Comparison of ENCODE assay signal across 16 cellular contexts in genomic region chr6:21082091-21082490, GRCh38.
DNase-seq lines count a peak whose midpoint lies in the region; ATAC-seq and FAIRE-seq lines count a peak whose summit lies in the region.
"Had no signal": no experiment of that assay in that cellular context is flagged by ENCODE, and none has a peak within 500 bp of the region (broad histone marks: within the 10 kb centered on the region; RNA-seq: fewer than 3 reads in every experiment).

No MANE protein-coding gene starts in this region.

- FAIRE-seq in small intestine (lab: Jason Lieb, UNC): peak; percentile 19
- FAIRE-seq: GM12892, H54 had no signal

- H3K27ac ChIP-seq in small intestine (ENCODE audit: low read depth in 1 of 2, low read length in 1 of 2): no peak overlapping the region
- H3K27ac ChIP-seq: BLaER1 had no signal

- peak; percentile 82 for ATAC-seq in left colon
- ATAC-seq: GM23338 had no signal

- no peak overlapping the region for H3K4me3 ChIP-seq in small intestine (ENCODE audit: low read depth in 1 of 2, low read length in 2 of 2)
- H3K4me3 ChIP-seq: BLaER1, GM23338 had no signal

- no peaks in the 10 kb centered on the region for H3K36me3 ChIP-seq in small intestine (ENCODE audit: control insufficient read depth in 2 of 2, insufficient read depth in 2 of 2, low read length in 2 of 2)

- intact Hi-C loops in left colon (cut with DNase I, micrococcal nuclease): no loop called here

- no peaks in the 10 kb centered on the region for H3K4me1 ChIP-seq in small intestine (ENCODE audit: control insufficient read depth in 2 of 2, insufficient read depth in 1 of 2, low read depth in 1 of 2, low read length in 1 of 2)
- H3K4me1 ChIP-seq: BLaER1 had no signal

- in situ Hi-C loops in SK-MEL-5 (cut with HindIII; ENCODE audit: low pct_unique_long_range_greater_than_20kb, low sequenced_read_pairs): no loop called here

- H3K27me3 ChIP-seq in small intestine (ENCODE audit: control insufficient read depth in 2 of 2, insufficient read depth in 2 of 2, low read length in 2 of 2): no peaks in the 10 kb centered on the region
- H3K27me3 ChIP-seq: BLaER1 had no signal

- DNase-seq in COLO829 (ENCODE audit: low spot score) (peak; percentile 38), SK-MEL-5 (ENCODE audit: low read depth, low spot score) (peak; percentile 53), left colon (no peak), small intestine (peak; percentile 11), DMS 273 treated with DMSO at 0.1 percent for 48 hours (lab: John Stamatoyannopoulos, UW) (no peak), DMS153 (lab: John Stamatoyannopoulos, UW) (no peak)
- DNase-seq in activated effector memory CD4-positive, alpha-beta T cell treated with anti-CD3 and anti-CD28 coated beads, Interleukin-2, amount 50 U/mL, for 16 hours: no peak
- DNase-seq: 8988T; CD4-positive, alpha-beta memory T cell; DMS79; GDM1; HCEC 1CT had no signal

- peaks cover 1% of the 10 kb centered on the region for H3K9me3 ChIP-seq in small intestine (ENCODE audit: control insufficient read depth, low read depth)

Comparison
In these comparisons a context has a peak if more than half of its experiments do, and no peak if none do; other contexts are left out.
1. DNase-seq: peak in COLO829 (single experiment), SK-MEL-5 (single experiment) and small intestine (single experiment); none in left colon (0 of 2), activated effector memory CD4-positive, alpha-beta T cell treated with anti-CD3 and anti-CD28 coated beads, Interleukin-2, amount 50 U/mL, for 16 hours (single experiment), DMS 273 treated with DMSO at 0.1 percent for 48 hours (single experiment) and DMS153 (single experiment).